19 cellular contexts compared by ENCODE assay signal in the genomic region with DNA sequence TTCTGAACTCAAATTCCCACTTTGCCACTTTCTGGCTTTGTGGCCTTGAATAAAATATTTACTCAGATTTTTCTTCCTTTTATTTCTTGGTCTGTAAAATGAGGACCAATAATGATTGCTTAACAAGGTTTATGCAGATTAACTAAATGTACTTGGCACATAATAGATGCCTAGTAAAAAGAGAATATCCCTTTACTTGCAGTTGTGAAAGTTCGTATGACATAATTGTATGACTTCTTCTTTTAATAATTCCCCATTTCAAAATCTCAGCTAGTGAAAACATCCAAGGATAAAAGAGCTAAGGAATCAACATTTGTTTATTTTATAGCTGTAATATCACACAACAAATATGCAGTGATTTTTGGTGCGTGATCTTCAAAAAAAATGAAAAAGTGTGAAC.
"Had no signal": no experiment of that assay in that cellular context is flagged by ENCODE, and none has a peak within 500 bp of the region (broad histone marks: within the 10 kb centered on the region; RNA-seq: fewer than 3 reads in every experiment).

No MANE protein-coding gene starts in this region.

- H3K4me1 ChIP-seq: ascending aorta, esophagus squamous epithelium, parathyroid adenoma, thyroid gland had no signal

- H3K79me2 ChIP-seq: parathyroid adenoma had no signal

- H3K9me3 Mint-ChIP-seq: activated naive CD4-positive, alpha-beta T cell treated with anti-CD3 and anti-CD28 coated beads, Interleukin-2, amount 50 U/mL, for 72 hours; activated T-helper 17 cell treated with anti-CD3 and anti-CD28 coated beads, Interleukin-2, amount 50 U/mL, for 72 hours; nephron; stimulated activated naive CD8-positive, alpha-beta T cell treated with anti-CD3 and anti-CD28 coated beads, Interleukin-15, Interleukin-2, amounts not matched to agents 100 ng/mL and 50 ng/mL, for 24 hours had no signal

- H3K27me3 ChIP-seq: ascending aorta, brain microvascular endothelial cell, esophagus squamous epithelium, neutrophil, thyroid gland had no signal

- H3K36me3 Mint-ChIP-seq: activated naive CD4-positive, alpha-beta T cell treated with anti-CD3 and anti-CD28 coated beads, Interleukin-2, amount 50 U/mL, for 72 hours had no signal

- H3K27ac ChIP-seq: ascending aorta, brain microvascular endothelial cell, esophagus squamous epithelium, neutrophil, parathyroid adenoma, thyroid gland had no signal

- H3K4me3 Mint-ChIP-seq: activated T-helper 17 cell treated with anti-CD3 and anti-CD28 coated beads, Interleukin-2, amount 50 U/mL, for 72 hours; nephron; stimulated activated naive CD8-positive, alpha-beta T cell treated with anti-CD3 and anti-CD28 coated beads, Interleukin-15, Interleukin-2, amounts not matched to agents 100 ng/mL and 50 ng/mL, for 24 hours had no signal

- ATAC-seq: activated naive CD4-positive, alpha-beta T cell treated with anti-CD3 and anti-CD28 coated beads, Interleukin-2, amount 50 U/mL, for 72 hours; activated T-helper 17 cell treated with anti-CD3 and anti-CD28 coated beads, Interleukin-2, amount 50 U/mL, for 72 hours; heart right ventricle; left cardiac atrium; right cardiac atrium had no signal

- H3K27ac Mint-ChIP-seq: activated naive CD4-positive, alpha-beta T cell treated with anti-CD3 and anti-CD28 coated beads, Interleukin-2, amount 50 U/mL, for 72 hours; activated T-helper 17 cell treated with anti-CD3 and anti-CD28 coated beads, Interleukin-2, amount 50 U/mL, for 72 hours; nephron; stimulated activated naive CD8-positive, alpha-beta T cell treated with anti-CD3 and anti-CD28 coated beads, Interleukin-15, Interleukin-2, amounts not matched to agents 100 ng/mL and 50 ng/mL, for 24 hours had no signal

- H3K9me3 ChIP-seq: ascending aorta, esophagus squamous epithelium, heart right ventricle, neutrophil, thyroid gland had no signal

- H3K27me3 Mint-ChIP-seq: activated T-helper 17 cell treated with anti-CD3 and anti-CD28 coated beads, Interleukin-2, amount 50 U/mL, for 72 hours; stimulated activated naive CD8-positive, alpha-beta T cell treated with anti-CD3 and anti-CD28 coated beads, Interleukin-15, Interleukin-2, amounts not matched to agents 100 ng/mL and 50 ng/mL, for 24 hours had no signal

- H2AFZ ChIP-seq: parathyroid adenoma had no signal

- DNase-seq: activated T-cell treated with anti-CD3 and anti-CD28 coated beads, Interleukin-2, amount 50 U/mL, for 1 hour; brain microvascular endothelial cell; central memory CD4-positive, alpha-beta T cell; esophagus squamous epithelium; heart right ventricle; islet precursor cell; left cardiac atrium; right cardiac atrium; stimulated activated CD4-positive, alpha-beta T cell treated with anti-CD3 and anti-CD28 coated beads, Interleukin-12 subunit alpha, Interleukin-12 subunit beta, amount 100 ng/mL, for 4 hours; stimulated activated CD4-positive, alpha-beta T cell treated with anti-CD3 and anti-CD28 coated beads, Interleukin-4, amount 100 ng/mL, for 4 hours; substantia nigra; thyroid gland had no signal

- H3K9ac ChIP-seq: parathyroid adenoma had no signal
